ENCODE assay signal across 8 cellular contexts in genomic region chr19:14517840-14518505, GRCh38. TPM values are rescaled to one million over a fixed set of nuclear protein-coding genes. Genes with fewer than 3 reads are reported as not detected.
DNase-seq lines count a peak whose midpoint lies in the region; TF ChIP-seq lines count a peak whose summit lies in the region.

Gene DNAJB1, minus strand, starts transcription at chr19:14518397. Its CDS starts 48 bp downstream, at chr19:14518349.

- peaks cover 30% of the 10 kb centered on the region for H3F3A ChIP-seq in MM.1S (ENCODE audit: insufficient read depth, low read length)

- H3K79me2 ChIP-seq in MM.1S (ENCODE audit: low read length): peaks cover 38% of the 10 kb centered on the region

- peaks cover 23% of the 10 kb centered on the region for H3K36me3 ChIP-seq in MM.1S (replicated peaks; ENCODE audit: insufficient read depth, low read length)
- H3K36me3 ChIP-seq in colonic mucosa: peaks cover 15% of the 10 kb centered on the region

- H2AFZ ChIP-seq in MM.1S (ENCODE audit: low read length): peak within 1 kb of the TSS; percentile 89

- H3K4me1 ChIP-seq in MM.1S (ENCODE audit: low read length) (peaks cover 16% of the 10 kb centered on the region), colonic mucosa (peaks cover 16% of the 10 kb centered on the region)

- H3K4me3 ChIP-seq in MM.1S (ENCODE audit: low read length): peak within 1 kb of the TSS; percentile 97
- H3K4me3 ChIP-seq in colonic mucosa: peak within 1 kb of the TSS; percentile 68

- no peaks in the 10 kb centered on the region for H3K27me3 ChIP-seq in MM.1S (replicated peaks; ENCODE audit: insufficient read depth, low read length)
- no peaks in the 10 kb centered on the region for H3K27me3 ChIP-seq in colonic mucosa
- no peaks in the 10 kb centered on the region for H3K27me3 ChIP-seq in layer of hippocampus (ENCODE audit: control insufficient read depth, insufficient read depth, low read length)

- H4K20me1 ChIP-seq in MM.1S (ENCODE audit: insufficient read depth, low read length): peaks cover 19% of the 10 kb centered on the region

- H3K9ac ChIP-seq in MM.1S (ENCODE audit: low read length) (peak within 1 kb of the TSS; percentile 96), colonic mucosa (ENCODE audit: low read depth in 2 of 2, low read length in 2 of 2) (peak within 1 kb of the TSS; percentile 94 to 99)

- peak within 1 kb of the TSS; percentile 85 for H3K27ac ChIP-seq in MM.1S (ENCODE audit: low read length)
- peak within 1 kb of the TSS; percentile 97 for H3K27ac ChIP-seq in colonic mucosa
- H3K27ac ChIP-seq in layer of hippocampus (ENCODE audit: low read depth, low read length): peak within 1 kb of the TSS; percentile 100

- DNase-seq in NCI-H446 (lab: John Stamatoyannopoulos, UW) (peak; percentile 75 to 88), NCI-H446 treated with DMSO at 0.1 percent for 48 hours (lab: John Stamatoyannopoulos, UW) (no peak), HCEC 1CT (peak; percentile 78), MM.1S (peak; percentile 75), UCSD-AML1 (lab: John Stamatoyannopoulos, UW; ENCODE audit: unreplicated experiment) (peak; percentile 82), colonic mucosa (peak; percentile 87)
- DNase-seq in stimulated activated CD4-positive, alpha-beta T cell treated with anti-CD3 and anti-CD28 coated beads, Interleukin-2, amount 100 ng/mL, for 4 hours (ENCODE audit: low read depth): peak; percentile 49

- intact Hi-C loops in colonic mucosa (cut with DNase I): no loop called here

- H3K9me3 ChIP-seq in MM.1S (replicated peaks; ENCODE audit: insufficient read depth, low read length) (no peaks in the 10 kb centered on the region), colonic mucosa (no peaks in the 10 kb centered on the region)

- peak within 1 kb of the TSS; percentile 100 for H3K4me2 ChIP-seq in MM.1S (ENCODE audit: low read depth, low read length)

- H3K9me2 ChIP-seq in MM.1S (replicated peaks; ENCODE audit: insufficient read depth, low read length): no peaks in the 10 kb centered on the region

- TF ChIP-seq CTCF in MM.1S (IDR thresholded peaks at IDR 0.05; ENCODE audit: low read length): no peak
- TF ChIP-seq CTCF in colonic mucosa (IDR thresholded peaks at IDR 0.05): no peak

RNA-seq across cellular contexts. Expression of gene DNAJB1, which starts in this region (rescaled TPM):
- total RNA-seq in colonic mucosa: 100 to 1,000 TPM; 127 to 148 TPM
